In genomic region chr12:115213118-115213517, GRCh38 we compare ENCODE assay signal across 16 cellular contexts.
DNase-seq lines count a peak whose midpoint lies in the region; ATAC-seq and TF ChIP-seq lines count a peak whose summit lies in the region.
"Had no signal": no experiment of that assay in that cellular context is flagged by ENCODE, and none has a peak within 500 bp of the region (broad histone marks: within the 10 kb centered on the region; RNA-seq: fewer than 3 reads in every experiment).

No MANE protein-coding gene starts in this region.

- H4K20me1 ChIP-seq in GM23338 (replicated peaks; ENCODE audit: insufficient read depth): no peaks in the 10 kb centered on the region
- no peaks in the 10 kb centered on the region for H4K20me1 ChIP-seq in hepatocyte (ENCODE audit: insufficient read depth, poor library complexity, severe bottlenecking)

- H3K9ac ChIP-seq in trophoblast cell (ENCODE audit: low read length): no peak overlapping the region

- H3K27ac ChIP-seq in GM23338 (ENCODE audit: low read depth) (no peak overlapping the region), caudate nucleus (ENCODE audit: low read depth, low read length) (peak overlapping the region; percentile 80), hepatocyte (peak overlapping the region; percentile 49), trophoblast cell (ENCODE audit: low read depth, low read length) (peak overlapping the region; percentile 13)

- ATAC-seq in GM23338: no peak
- ATAC-seq: GM12878 had no signal

- H3K27me3 Mint-ChIP-seq in GM23338 (ENCODE audit: insufficient read depth, low read depth, poor library complexity): no peaks in the 10 kb centered on the region

- H3K4me3 ChIP-seq in GM23338 (no peak overlapping the region), hepatocyte (no peak overlapping the region), trophoblast cell (ENCODE audit: low read depth, low read length) (no peak overlapping the region)
- H3K4me3 ChIP-seq: GM12878 had no signal

- no peak overlapping the region for H3K23ac ChIP-seq in trophoblast cell (ENCODE audit: low read length)

- H3K4ac ChIP-seq in trophoblast cell (ENCODE audit: low read depth, low read length): no peak overlapping the region

- H3K27me3 ChIP-seq in GM23338 (ENCODE audit: insufficient read depth) (no peaks in the 10 kb centered on the region), hepatocyte (no peaks in the 10 kb centered on the region), trophoblast cell (ENCODE audit: insufficient read depth, low read length) (no peaks in the 10 kb centered on the region)

- H2BK120ac ChIP-seq in trophoblast cell (ENCODE audit: insufficient read depth, low read length, poor library complexity): peak overlapping the region; percentile 49

- no peak overlapping the region for H3K27ac Mint-ChIP-seq in GM23338

- peaks cover 16% of the 10 kb centered on the region for H3K79me1 ChIP-seq in trophoblast cell (ENCODE audit: low read length)

- H2BK12ac ChIP-seq in trophoblast cell (ENCODE audit: low read length): peak overlapping the region; percentile 33

- H3F3A ChIP-seq in GM23338 (replicated peaks; ENCODE audit: low read depth): no peaks in the 10 kb centered on the region

- no peaks in the 10 kb centered on the region for H3K9me3 ChIP-seq in hepatocyte (ENCODE audit: low read depth)
- H3K9me3 ChIP-seq in trophoblast cell (ENCODE audit: insufficient read depth, low read depth, low read length): no peaks in the 10 kb centered on the region
- H3K9me3 ChIP-seq: Caco-2 had no signal

- H4K91ac ChIP-seq in trophoblast cell (ENCODE audit: low read depth, low read length): peak overlapping the region; percentile 36

- peak overlapping the region; percentile 96 for H2AFZ ChIP-seq in GM23338
- H2AFZ ChIP-seq in hepatocyte: no peak overlapping the region
- no peak overlapping the region for H2AFZ ChIP-seq in trophoblast cell (ENCODE audit: insufficient read depth, low read length, poor library complexity)

- no peak overlapping the region for H3K18ac ChIP-seq in trophoblast cell (ENCODE audit: low read length)

- H3K9me2 ChIP-seq in GM23338 (ENCODE audit: insufficient read depth) (no peaks in the 10 kb centered on the region), hepatocyte (replicated peaks; ENCODE audit: insufficient read depth) (no peaks in the 10 kb centered on the region)

- H4K8ac ChIP-seq in trophoblast cell (ENCODE audit: low read depth, low read length): no peak overlapping the region

- no peaks in the 10 kb centered on the region; the same call in 1 of the 3 replicates for H3K9me3 Mint-ChIP-seq in GM23338

- DNase-seq in GM23338 (ENCODE audit: low spot score) (no peak), caudate nucleus (lab: John Stamatoyannopoulos, UW) (no peak), hepatocyte (ENCODE audit: low spot score) (no peak), trophoblast cell (no peak), D341Med (ENCODE audit: low spot score) (no peak), Kasumi-1 (lab: John Stamatoyannopoulos, UW) (no peak), RPMI8226 (no peak), NCI-H345 (lab: John Stamatoyannopoulos, UW) (no peak)
- DNase-seq: AML-193; Caco-2; NCI-H1417; NCI-H2029 treated with DMSO at 0.1 percent for 48 hours; NCI-H2227 treated with DMSO at 0.1 percent for 48 hours; NCI-H526; NK-92 treated with Interleukin-12 subunit alpha and Interleukin-12 subunit beta, amount 100 ng/mL, for 24 hours had no signal

- no peak overlapping the region for H3K14ac ChIP-seq in trophoblast cell (ENCODE audit: low read length)

- no peak overlapping the region for H4K12ac ChIP-seq in trophoblast cell (ENCODE audit: low read depth, low read length)

- H3K4me2 ChIP-seq in GM23338 (peak overlapping the region; percentile 43; the same call in 1 of the 2 replicates), hepatocyte (peak overlapping the region; percentile 34), trophoblast cell (ENCODE audit: low read length) (no peak overlapping the region)

- H3K4me3 Mint-ChIP-seq in GM23338: no peak overlapping the region

- H3K79me2 ChIP-seq in GM23338 (replicated peaks; ENCODE audit: insufficient read depth) (no peaks in the 10 kb centered on the region), hepatocyte (no peaks in the 10 kb centered on the region), trophoblast cell (ENCODE audit: control insufficient read depth, insufficient read depth, low read length, poor library complexity) (peaks cover under 1% of the 10 kb centered on the region)

- TF ChIP-seq CTCF in GM23338 (conservative IDR thresholded peaks at IDR 0.05; ENCODE audit: low read depth in 2 of 2) (no peak), hepatocyte (IDR thresholded peaks at IDR 0.05; ENCODE audit: poor library complexity) (no peak)

- H3K4me1 Mint-ChIP-seq in GM23338: peaks cover 12% of the 10 kb centered on the region

- WGBS in hepatocyte (ENCODE audit: low lambda C conversion rate, missing lambda C conversion rate): 73% methylated on average over 1 of the region's 1 CpG
- WGBS in trophoblast cell (ENCODE audit: extremely low coverage, insufficient coverage, insufficient read length): no CpG with 5 or more reads among the region's 1 CpG

- no peak overlapping the region for H2BK5ac ChIP-seq in trophoblast cell (ENCODE audit: low read depth, low read length, poor library complexity)

- no peaks in the 10 kb centered on the region; the same call in 2 of the 3 replicates for H3K36me3 Mint-ChIP-seq in GM23338 (ENCODE audit: low read depth)

- H2AK5ac ChIP-seq in trophoblast cell (ENCODE audit: low read length): no peak overlapping the region

- peaks cover 9% of the 10 kb centered on the region; the same call in 1 of the 2 replicates for H3K4me1 ChIP-seq in GM23338 (ENCODE audit: insufficient read depth)
- peaks cover 23% of the 10 kb centered on the region for H3K4me1 ChIP-seq in hepatocyte (ENCODE audit: insufficient read depth)
- peaks cover 18 to 20% of the 10 kb centered on the region in 2 experiments for H3K4me1 ChIP-seq in trophoblast cell (ENCODE audit: control insufficient read depth in 1 of 2, insufficient read depth in 2 of 2, low read length in 2 of 2)
- H3K4me1 ChIP-seq: Caco-2 had no signal

- H3K36me3 ChIP-seq in GM23338 (ENCODE audit: insufficient read depth) (no peaks in the 10 kb centered on the region), hepatocyte (replicated peaks; ENCODE audit: insufficient read depth, low read depth) (no peaks in the 10 kb centered on the region), trophoblast cell (ENCODE audit: control insufficient read depth in 1 of 2, insufficient read depth in 2 of 2, low read length in 2 of 2) (no peaks in the 10 kb centered on the region)

TF ChIP-seq in GM23338, 12 proteins besides CTCF, POLR2A, EP300 and RAD21 (continues in another document):
- TF ChIP-seq CREB1 (CRISPR knock-in tag; IDR thresholded peaks at IDR 0.05; ENCODE audit: low read depth): no peak
- no peak for TF ChIP-seq EZH2 (IDR thresholded peaks at IDR 0.05; ENCODE audit: low read depth, unreplicated experiment)
- TF ChIP-seq ZNF114 (CRISPR knock-in tag; IDR thresholded peaks at IDR 0.05): no peak
- TF ChIP-seq ETS1 (IDR thresholded peaks at IDR 0.05): no peak
- TF ChIP-seq REST (IDR thresholded peaks at IDR 0.05; ENCODE audit: unreplicated experiment): no peak
- TF ChIP-seq ZNF331 (CRISPR knock-in tag; IDR thresholded peaks at IDR 0.05; ENCODE audit: low read depth): no peak
